Comparison of ENCODE assay signal across 9 cellular contexts in genomic region chr15:29925227-29926082, GRCh38.
DNase-seq lines count a peak whose midpoint lies in the region; ATAC-seq and TF ChIP-seq lines count a peak whose summit lies in the region.
"Had no signal": no experiment of that assay in that cellular context is flagged by ENCODE, and none has a peak within 500 bp of the region (broad histone marks: within the 10 kb centered on the region; RNA-seq: fewer than 3 reads in every experiment).

No MANE protein-coding gene starts in this region.

- H3K4me3 ChIP-seq in coronary artery: no peak overlapping the region
- H3K4me3 ChIP-seq in liver (ENCODE audit: low read depth in 1 of 3, low read length in 3 of 3): no peak overlapping the region

- no peak overlapping the region for H3K27ac Mint-ChIP-seq in CD4-positive, alpha-beta T cell
- H3K27ac Mint-ChIP-seq in HFFc6: peak overlapping the region; percentile 71
- H3K27ac Mint-ChIP-seq in stimulated activated naive CD8-positive, alpha-beta T cell treated with anti-CD3 and anti-CD28 coated beads, Interleukin-15, amount 100 ng/mL, for 72 hours: peak overlapping the region in 1 of 2 donors; percentile 8

- H3K9ac ChIP-seq in liver (ENCODE audit: low read depth in 1 of 2, low read length in 2 of 2): no peak overlapping the region

- no peaks in the 10 kb centered on the region for H3K9me3 ChIP-seq in CD4-positive, alpha-beta T cell (ENCODE audit: control insufficient read depth, low read length)
- H3K9me3 ChIP-seq in liver (ENCODE audit: control insufficient read depth in 4 of 4, low read length in 3 of 4): no peaks in the 10 kb centered on the region

- H3K4me3 Mint-ChIP-seq in CD4-positive, alpha-beta T cell: no peak overlapping the region
- H3K4me3 Mint-ChIP-seq in HFFc6: no peak overlapping the region
- no peak overlapping the region for H3K4me3 Mint-ChIP-seq in stimulated activated naive CD8-positive, alpha-beta T cell treated with anti-CD3 and anti-CD28 coated beads, Interleukin-15, amount 100 ng/mL, for 72 hours

- TF ChIP-seq CTCF in CD4-positive, alpha-beta T cell (IDR thresholded peaks at IDR 0.05): peak; percentile 28
- TF ChIP-seq CTCF in HFFc6 (IDR thresholded peaks at IDR 0.05) (peak; percentile 90), coronary artery (IDR thresholded peaks at IDR 0.05) (peak; percentile 70), liver (IDR thresholded peaks at IDR 0.05; ENCODE audit: low read depth, low read length, missing input control) (peak; percentile 70)

- peaks cover 62% of the 10 kb centered on the region for H3K27me3 Mint-ChIP-seq in CD4-positive, alpha-beta T cell
- H3K27me3 Mint-ChIP-seq in HFFc6 (ENCODE audit: insufficient read depth): no peaks in the 10 kb centered on the region; the same call in 1 of the 2 replicates
- peaks cover 73% of the 10 kb centered on the region for H3K27me3 Mint-ChIP-seq in stimulated activated naive CD8-positive, alpha-beta T cell treated with anti-CD3 and anti-CD28 coated beads, Interleukin-15, amount 100 ng/mL, for 72 hours

- intact Hi-C loops in CD4-positive, alpha-beta T cell (cut with DNase I, micrococcal nuclease): loop anchor here (5.0 kb wide), 1 partner anchor 178 kb away; no protein-coding TSS in a partner anchor

- H3K36me3 Mint-ChIP-seq in CD4-positive, alpha-beta T cell (ENCODE audit: low read depth): no peaks in the 10 kb centered on the region
- H3K36me3 Mint-ChIP-seq in HFFc6 (ENCODE audit: low read depth): no peaks in the 10 kb centered on the region

- CTCF ChIA-PET in CD4-positive, alpha-beta T cell (lab: Charles Lee): no interaction called here

- peak in 3 of 10 experiments; percentile 1 to 12 (median 12) for DNase-seq in CD4-positive, alpha-beta T cell
- DNase-seq in HFFc6 (peak; percentile 66), SK-MEL-5 (ENCODE audit: low read depth, low spot score) (peak; percentile 89), coronary artery (ENCODE audit: low spot score) (no peak), NCI-H2029 (lab: John Stamatoyannopoulos, UW) (no peak)
- peak; percentile 33 to 50 for DNase-seq in stimulated activated naive CD8-positive, alpha-beta T cell treated with anti-CD3 and anti-CD28 coated beads, Interleukin-15, amount 100 ng/mL, for 72 hours

- no peaks in the 10 kb centered on the region for H3K36me3 ChIP-seq in liver (ENCODE audit: control insufficient read depth in 4 of 4, insufficient read depth in 3 of 4, low read depth in 1 of 4, low read length in 3 of 4)

- ATAC-seq in CD4-positive, alpha-beta T cell (ENCODE audit: poor library complexity): no peak
- peak; percentile 75 for ATAC-seq in stimulated activated naive CD8-positive, alpha-beta T cell treated with anti-CD3 and anti-CD28 coated beads, Interleukin-15, amount 100 ng/mL, for 72 hours
- no peak for ATAC-seq in GM18858 (IDR thresholded peaks at IDR 0.05; ENCODE audit: unreplicated experiment)

- no peaks in the 10 kb centered on the region for H3K9me3 Mint-ChIP-seq in CD4-positive, alpha-beta T cell
- no peaks in the 10 kb centered on the region for H3K9me3 Mint-ChIP-seq in HFFc6
- H3K9me3 Mint-ChIP-seq in stimulated activated naive CD8-positive, alpha-beta T cell treated with anti-CD3 and anti-CD28 coated beads, Interleukin-15, amount 100 ng/mL, for 72 hours: no peaks in the 10 kb centered on the region

- H3K4me1 Mint-ChIP-seq in CD4-positive, alpha-beta T cell (ENCODE audit: low read depth): no peaks in the 10 kb centered on the region
- H3K4me1 Mint-ChIP-seq in HFFc6 (ENCODE audit: low read depth): peaks cover 39% of the 10 kb centered on the region
- H3K4me1 Mint-ChIP-seq in stimulated activated naive CD8-positive, alpha-beta T cell treated with anti-CD3 and anti-CD28 coated beads, Interleukin-15, amount 100 ng/mL, for 72 hours: no peaks in the 10 kb centered on the region

- H3K27me3 ChIP-seq in CD4-positive, alpha-beta T cell (ENCODE audit: control insufficient read depth, insufficient read depth, low read length): peaks cover 15% of the 10 kb centered on the region
- H3K27me3 ChIP-seq in liver (ENCODE audit: control insufficient read depth in 4 of 4, insufficient read depth in 4 of 4, low read length in 3 of 4): no peaks in the 10 kb centered on the region

- no peak overlapping the region for H3K27ac ChIP-seq in CD4-positive, alpha-beta T cell (ENCODE audit: low read depth, low read length)
- H3K27ac ChIP-seq in coronary artery: peak overlapping the region; percentile 14 to 77
- H3K27ac ChIP-seq in liver (ENCODE audit: low read depth in 1 of 2, low read length in 2 of 2): no peak overlapping the region
- H3K27ac ChIP-seq: HL-60 had no signal

- POLR2A ChIA-PET in CD4-positive, alpha-beta T cell (lab: Charles Lee): no interaction called here

- 63% methylated on average over 5 of the region's 5 CpGs for WGBS in liver

- TF ChIP-seq RAD21 in liver (IDR thresholded peaks at IDR 0.05): peak; percentile 88 to 95

- in situ Hi-C loops in SK-MEL-5 (cut with HindIII; ENCODE audit: low pct_unique_long_range_greater_than_20kb, low sequenced_read_pairs): no loop called here

- peaks cover 4 to 10% (median 7%) of the 10 kb centered on the region in 4 donors for H3K4me1 ChIP-seq in liver (ENCODE audit: control insufficient read depth in 4 of 4, insufficient read depth in 4 of 4, low read length in 3 of 4)

TF ChIP-seq in liver, 16 proteins besides CTCF, POLR2A, EP300 and RAD21:
- TF ChIP-seq HNF4G (IDR thresholded peaks at IDR 0.05) (no peak), FOXA1 (IDR thresholded peaks at IDR 0.05) (no peak), FOXA2 (IDR thresholded peaks at IDR 0.05) (peak; percentile 40), ZBTB33 (IDR thresholded peaks at IDR 0.05) (no peak)
TF ChIP-seq in liver: peak in this region for 1.

Comparison
In these comparisons a context has a peak if more than half of its experiments do, and no peak if none do; other contexts are left out.
1. DNase-seq: peak in HFFc6 (single experiment), SK-MEL-5 (single experiment) and stimulated activated naive CD8-positive, alpha-beta T cell treated with anti-CD3 and anti-CD28 coated beads, Interleukin-15, amount 100 ng/mL, for 72 hours (2 of 2); none in coronary artery (single experiment) and NCI-H2029 (single experiment).
2. H3K27ac ChIP-seq: peak in coronary artery (2 of 2); none in CD4-positive, alpha-beta T cell (single experiment) and liver (0 of 2).
3. CTCF ChIP-seq: peak in every context shown above with its lines; median percentile 90 in HFFc6; 70 in coronary artery; 70 in liver; 28 in CD4-positive, alpha-beta T cell.